18 cellular contexts compared by ENCODE assay signal in the genomic region with DNA sequence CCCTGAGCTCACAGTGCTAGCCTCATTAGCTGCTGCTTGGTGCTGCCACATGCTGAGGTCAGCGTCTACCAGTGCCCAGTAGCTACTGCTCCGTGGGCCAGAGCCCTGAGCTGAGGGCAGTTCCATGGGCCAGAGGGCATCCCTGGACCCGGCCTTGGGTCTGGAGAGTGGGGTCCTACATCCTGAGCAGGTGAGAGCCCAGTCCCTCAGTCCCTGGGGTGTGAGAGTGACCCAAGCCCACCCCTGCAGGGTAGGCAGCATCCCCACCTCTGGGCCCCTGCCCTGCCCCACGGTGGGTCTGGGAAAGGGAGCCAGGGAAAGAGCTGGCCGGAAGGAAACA. TPM values are rescaled to one million over a fixed set of nuclear protein-coding genes. Genes with fewer than 3 reads are reported as not detected.
DNase-seq lines count a peak whose midpoint lies in the region; ATAC-seq, FAIRE-seq and TF ChIP-seq lines count a peak whose summit lies in the region.
"Had no signal": no experiment of that assay in that cellular context is flagged by ENCODE, and none has a peak within 500 bp of the region (broad histone marks: within the 10 kb centered on the region; RNA-seq: fewer than 3 reads in every experiment).

No MANE protein-coding gene starts in this region.

- H3K27ac ChIP-seq in A549 (no peak overlapping the region), IMR-90 (ENCODE audit: insufficient read depth, low read length) (no peak overlapping the region), neuronal stem cell (replicated peaks; ENCODE audit: low read length) (no peak overlapping the region)
- H3K27ac ChIP-seq: BLaER1, C4-2B, GM23248 had no signal

- no peak overlapping the region for H3K56ac ChIP-seq in IMR-90 (ENCODE audit: extremely low read depth, insufficient read depth, low read length)

- CTCF ChIA-PET in A549 (lab: Yijun Ruan, JAX) (interaction anchor here (1.1 to 1.2 kb wide), 2 partner anchors 15 to 20 kb away, joined by 4 read pairs; no protein-coding TSS in a partner anchor), IMR-90 (lab: Yijun Ruan, JAX) (no interaction called here)

- no peak overlapping the region for H2BK20ac ChIP-seq in IMR-90 (ENCODE audit: low read depth, low read length)

- TF ChIP-seq CTCF in A549 (IDR thresholded peaks at IDR 0.05) (no peak), IMR-90 (conservative IDR thresholded peaks at IDR 0.05; ENCODE audit: low read depth, low read length) (no peak)

- H4K5ac ChIP-seq in IMR-90 (ENCODE audit: low read depth, low read length) = no peak overlapping the region

- no peak for TF ChIP-seq EP300 in A549 (IDR thresholded peaks at IDR 0.05)

- H2BK12ac ChIP-seq in neuronal stem cell (ENCODE audit: low read length) = no peak overlapping the region

- H2BK15ac ChIP-seq in IMR-90 (ENCODE audit: low read depth, low read length) = no peak overlapping the region
- H2BK15ac ChIP-seq in neuronal stem cell (ENCODE audit: low read length) = no peak overlapping the region

- no peaks in the 10 kb centered on the region for H3K9me1 ChIP-seq in IMR-90 (ENCODE audit: insufficient read depth, low read length)

- H4K8ac ChIP-seq in IMR-90 (ENCODE audit: low read depth in 2 of 2, low read length in 2 of 2) (no peak overlapping the region), neuronal stem cell (ENCODE audit: low read depth, low read length) (no peak overlapping the region)

- H2AK5ac ChIP-seq in IMR-90 (ENCODE audit: low read depth, low read length) = no peak overlapping the region
- peak overlapping the region; percentile 89 for H2AK5ac ChIP-seq in neuronal stem cell (ENCODE audit: low read depth, low read length)

- FAIRE-seq in A549 (lab: Jason Lieb, UNC) = no peak
- FAIRE-seq: GM12878, GM19239 had no signal

- no peak overlapping the region for H3K23ac ChIP-seq in IMR-90 (ENCODE audit: low read depth, low read length)
- peak overlapping the region; percentile 25 for H3K23ac ChIP-seq in neuronal stem cell (ENCODE audit: low read depth, low read length, poor library complexity)

- TF ChIP-seq POLR2A in A549 (IDR thresholded peaks at IDR 0.05; ENCODE audit: low read length) = no peak
- no peak for TF ChIP-seq POLR2A in IMR-90 (IDR thresholded peaks at IDR 0.05; ENCODE audit: low read depth, low read length)

- H3K4me1 ChIP-seq in A549 (peaks cover 13% of the 10 kb centered on the region; the same call in 2 of the 3 replicates), IMR-90 (ENCODE audit: control insufficient read depth, insufficient read depth, low read length) (peaks cover 2% of the 10 kb centered on the region; the same call in 1 of the 2 replicates), neuronal stem cell (ENCODE audit: control insufficient read depth in 2 of 2, insufficient read depth in 1 of 2, low read depth in 1 of 2, low read length in 2 of 2) (peaks cover 0 to 7% of the 10 kb centered on the region in 2 donors)

- no peak for DNase-seq in A549 (ENCODE audit: low read depth in 1 of 2, low spot score in 1 of 2)
- no peak for DNase-seq in IMR-90
- no peak for DNase-seq in neuronal stem cell (ENCODE audit: low spot score)
- DNase-seq: Caco-2; CD4-positive, CD25-positive, alpha-beta regulatory T cell; DMS153; EL; GDM1; GM23248; H9 had no signal

- in situ Hi-C loops in IMR-90 (cut with MboI; ENCODE audit: low sequenced_read_pairs) = no loop called here

- H3K79me1 ChIP-seq in IMR-90 (ENCODE audit: low read depth in 1 of 2, low read length in 2 of 2) (no peaks in the 10 kb centered on the region), neuronal stem cell (ENCODE audit: low read depth, low read length) (no peaks in the 10 kb centered on the region)

- ATAC-seq in A549 (no peak), IMR-90 (ENCODE audit: low read depth) (no peak), HG03565 (IDR thresholded peaks at IDR 0.05; ENCODE audit: unreplicated experiment) (no peak)
- ATAC-seq: CD8-positive, alpha-beta T cell; GM12878; HCT116 had no signal

- H3K9ac ChIP-seq in IMR-90 (ENCODE audit: low read depth, low read length) = no peak overlapping the region
- H3K9ac ChIP-seq in neuronal stem cell (ENCODE audit: low read depth, low read length, poor library complexity) = peak overlapping the region; percentile 9
- H3K9ac ChIP-seq: BLaER1, GM23248 had no signal

- H2BK5ac ChIP-seq in IMR-90 (ENCODE audit: low read depth, low read length, poor library complexity, severe bottlenecking) (no peak overlapping the region), neuronal stem cell (ENCODE audit: low read length) (no peak overlapping the region)

- no peak overlapping the region for H3K4ac ChIP-seq in IMR-90 (ENCODE audit: low read depth, low read length)
- H3K4ac ChIP-seq in neuronal stem cell (ENCODE audit: low read length) = peak overlapping the region; percentile 66

- no peaks in the 10 kb centered on the region for H4K20me1 ChIP-seq in IMR-90 (ENCODE audit: insufficient read depth, low read length)
- H4K20me1 ChIP-seq: BLaER1 had no signal

- intact Hi-C loops in IMR-90 (cut with micrococcal nuclease) = loop anchor here (10.0 kb wide), 1 partner anchor 174 kb away; no protein-coding TSS in a partner anchor

- TF ChIP-seq RAD21 in A549 (conservative IDR thresholded peaks at IDR 0.05 in 1 of 2, IDR thresholded peaks at IDR 0.05 in 1 of 2) (no peak), IMR-90 (IDR thresholded peaks at IDR 0.05; ENCODE audit: low read length) (no peak)

- H3K14ac ChIP-seq in IMR-90 (replicated peaks; ENCODE audit: low read depth, low read length) = no peak overlapping the region
- no peak overlapping the region for H3K14ac ChIP-seq in neuronal stem cell (ENCODE audit: low read length)

- peaks cover 2% of the 10 kb centered on the region; the same call in 1 of the 2 replicates for H3K36me3 ChIP-seq in IMR-90 (ENCODE audit: control insufficient read depth, insufficient read depth, low read length)
- H3K36me3 ChIP-seq in neuronal stem cell (replicated peaks in 1 of 2; ENCODE audit: control insufficient read depth in 2 of 2, insufficient read depth in 2 of 2, low read length in 2 of 2) = no peaks in the 10 kb centered on the region
- H3K36me3 ChIP-seq: BLaER1 had no signal

- no TSS peak for BruUV-seq in IMR-90 (replicated peaks; lab: Mats Ljungman, UMichigan)

- H2AFZ ChIP-seq in IMR-90 (replicated peaks; ENCODE audit: low read length, poor library complexity) (no peak overlapping the region), neuronal stem cell (ENCODE audit: low read length) (no peak overlapping the region)
- H2AFZ ChIP-seq: GM23248 had no signal

- H4K91ac ChIP-seq in IMR-90 (ENCODE audit: insufficient read depth, low read depth, low read length) (no peak overlapping the region), neuronal stem cell (ENCODE audit: low read depth, low read length, poor library complexity) (no peak overlapping the region)

- peak overlapping the region; percentile 37 for H2AK9ac ChIP-seq in IMR-90 (replicated peaks; ENCODE audit: low read depth, low read length, poor library complexity)

- H3K4me2 ChIP-seq in A549 (no peak overlapping the region), IMR-90 (ENCODE audit: low read depth, low read length) (no peak overlapping the region), neuronal stem cell (ENCODE audit: insufficient read depth, low read length, poor library complexity, severe bottlenecking) (no peak overlapping the region)
- H3K4me2 ChIP-seq: BLaER1 had no signal

- dilution Hi-C loops in IMR-90 (cut with HindIII; ENCODE audit: low sequenced_read_pairs, unreplicated experiment) = no loop called here

- H2BK120ac ChIP-seq in IMR-90 (ENCODE audit: low read depth, low read length) (no peak overlapping the region), neuronal stem cell (ENCODE audit: low read depth, low read length) (no peak overlapping the region)

- H3K4me3 ChIP-seq in A549 (no peak overlapping the region), IMR-90 (ENCODE audit: insufficient read depth, low read depth, low read length) (no peak overlapping the region), neuronal stem cell (ENCODE audit: low read length in 2 of 2) (peak overlapping the region in 1 of 2 donors; percentile 10)
- H3K4me3 ChIP-seq: BLaER1, GM12878, GM23248 had no signal

- H3K9me3 ChIP-seq in A549 (no peaks in the 10 kb centered on the region), IMR-90 (ENCODE audit: control insufficient read depth, insufficient read depth, low read length) (no peaks in the 10 kb centered on the region), neuronal stem cell (replicated peaks in 1 of 2; ENCODE audit: control insufficient read depth in 2 of 2, insufficient read depth in 1 of 2, low read depth in 1 of 2, low read length in 2 of 2) (no peaks in the 10 kb centered on the region)
- H3K9me3 ChIP-seq: BLaER1, Caco-2 had no signal

- H3K18ac ChIP-seq in IMR-90 (ENCODE audit: low read depth, low read length) = no peak overlapping the region
- H3K18ac ChIP-seq in neuronal stem cell (ENCODE audit: low read length) = peak overlapping the region; percentile 52

- H3K27me3 ChIP-seq in IMR-90 (ENCODE audit: control insufficient read depth, insufficient read depth, low read length) (peaks cover 23% of the 10 kb centered on the region), neuronal stem cell (ENCODE audit: control insufficient read depth in 3 of 3, insufficient read depth in 3 of 3, low read depth in 1 of 3, low read length in 3 of 3) (peaks cover 3 to 9% (median 8%) of the 10 kb centered on the region in 3 experiments)

- POLR2A ChIA-PET in A549 (lab: Yijun Ruan, JAX) = interaction anchor here (0.6 kb wide), 2 partner anchors 144 to 438 kb away, joined by 3 to 5 read pairs; partner anchors contain the start of gene DEAF1
- POLR2A ChIA-PET in IMR-90 (lab: Charles Lee; ENCODE audit: unreplicated experiment) = no interaction called here

- WGBS in A549 (ENCODE audit: missing lambda C conversion rate) = no CpG with 5 or more reads among the region's 5 CpGs
- 50% methylated on average over 3 of the region's 5 CpGs; no CpG with 5 or more reads in 1 of the 2 experiments for WGBS in IMR-90 (ENCODE audit: extremely low coverage in 2 of 2, insufficient read length in 1 of 2), 2 experiments
- no CpG with 5 or more reads among the region's 5 CpGs for WGBS in neuronal stem cell (ENCODE audit: extremely low coverage in 2 of 2, insufficient read length in 2 of 2, insufficient replicate concordance in 1 of 2), 2 donors

RNA-seq across cellular contexts. Expression of gene LMNTD2, which starts 9.8 kb away (rescaled TPM):
- 1.7 and 2.2 TPM in 2 replicates for polyA plus RNA-seq in A549 (2011; rRNA removed)
- polyA plus RNA-seq in A549 (2012; cell fraction: cytosol; rRNA removed) = 3.6 and 5.1 TPM in 2 replicates
- 25.7 and 39.4 TPM in 2 replicates for polyA plus RNA-seq in A549 (2012; cell fraction: nucleus; rRNA removed)
- 2.6 to 4.2 TPM (median 3.5 TPM) in 3 replicates for polyA plus RNA-seq in A549 (2017; fragmentation: RNase III; extraction: RNeasy Plus Mini Kit Qiagen cat#74134 plus additional on column Dnase treatment)
- polyA minus RNA-seq in A549 (2011; rRNA and poly(A)+ RNA removed) = 0.50 and 0.97 TPM in 2 replicates
- 0.18 and 0.28 TPM in 2 replicates for total RNA-seq in IMR-90 (2012; rRNA removed)
- polyA plus RNA-seq in IMR-90 (2012; rRNA removed) = 1.3 and 2.5 TPM in 2 replicates
- polyA plus RNA-seq in IMR-90 (2012; cell fraction: cytosol; rRNA removed) = 1.1 and 1.7 TPM in 2 replicates
- 22.0 and 37.2 TPM in 2 replicates for polyA plus RNA-seq in IMR-90 (2012; cell fraction: nucleus; rRNA removed; ENCODE audit: low replicate concordance)
- polyA plus RNA-seq in neuronal stem cell (2013, experiment 1 of 2) = 0.75 TPM
- polyA plus RNA-seq in neuronal stem cell (2013, experiment 2 of 2) = 0.87 TPM

RNA-seq across cellular contexts. Expression of gene RASSF7, which starts 10.1 kb away (rescaled TPM):
- polyA plus RNA-seq in A549 (2011; rRNA removed) = 18.4 and 19.0 TPM in 2 replicates
- polyA plus RNA-seq in A549 (2012; cell fraction: cytosol; rRNA removed) = 56.3 and 74.7 TPM in 2 replicates
- polyA plus RNA-seq in A549 (2012; cell fraction: nucleus; rRNA removed) = 101 and 152 TPM in 2 replicates
- polyA plus RNA-seq in A549 (2017; fragmentation: RNase III; extraction: RNeasy Plus Mini Kit Qiagen cat#74134 plus additional on column Dnase treatment) = 27.7 to 30.7 TPM (median 30.5 TPM) in 3 replicates
- polyA minus RNA-seq in A549 (2011; rRNA and poly(A)+ RNA removed) = 5.6 and 11.8 TPM in 2 replicates
- 6.8 and 6.9 TPM in 2 replicates for total RNA-seq in IMR-90 (2012; rRNA removed)
- 18.5 and 24.2 TPM in 2 replicates for polyA plus RNA-seq in IMR-90 (2012; rRNA removed)
- 22.9 and 28.1 TPM in 2 replicates for polyA plus RNA-seq in IMR-90 (2012; cell fraction: cytosol; rRNA removed)
- polyA plus RNA-seq in IMR-90 (2012; cell fraction: nucleus; rRNA removed; ENCODE audit: low replicate concordance) = 66.1 and 134 TPM in 2 replicates
- polyA plus RNA-seq in neuronal stem cell (2013, experiment 1 of 2) = 8.9 TPM
- 9.1 TPM for polyA plus RNA-seq in neuronal stem cell (2013, experiment 2 of 2)

RNA-seq across cellular contexts. Expression of gene LRRC56, which starts 13.4 kb away (rescaled TPM):
- polyA plus RNA-seq in A549 (2011; rRNA removed) = 0.30 and 0.32 TPM in 2 replicates
- polyA plus RNA-seq in A549 (2012; cell fraction: cytosol; rRNA removed) = 0.29 and 0.49 TPM in 2 replicates
- 2.3 and 2.6 TPM in 2 replicates for polyA plus RNA-seq in A549 (2012; cell fraction: nucleus; rRNA removed)
- 0.47 to 1.1 TPM (median 1.0 TPM) in 3 replicates for polyA plus RNA-seq in A549 (2017; fragmentation: RNase III; extraction: RNeasy Plus Mini Kit Qiagen cat#74134 plus additional on column Dnase treatment)
- polyA minus RNA-seq in A549 (2011; rRNA and poly(A)+ RNA removed) = 0.15 and 0.37 TPM in 2 replicates
- total RNA-seq in IMR-90 (2012; rRNA removed) = 0.28 and 0.36 TPM in 2 replicates
- polyA plus RNA-seq in IMR-90 (2012; rRNA removed) = 1.3 and 1.7 TPM in 2 replicates
- polyA plus RNA-seq in IMR-90 (2012; cell fraction: cytosol; rRNA removed) = 0.73 and 1.4 TPM in 2 replicates
- polyA plus RNA-seq in IMR-90 (2012; cell fraction: nucleus; rRNA removed; ENCODE audit: low replicate concordance) = 5.4 and 11.7 TPM in 2 replicates
- 1.1 TPM for polyA plus RNA-seq in neuronal stem cell (2013, experiment 1 of 2)
- polyA plus RNA-seq in neuronal stem cell (2013, experiment 2 of 2) = 1.2 TPM
- total RNA-seq: A172 had no signal

RNA-seq across cellular contexts. Expression of gene HRAS, which starts 15.3 kb away (rescaled TPM):
- polyA plus RNA-seq in A549 (2011; rRNA removed) (56.3 and 63.3 TPM in 2 replicates), A549 (2017; fragmentation: RNase III; extraction: RNeasy Plus Mini Kit Qiagen cat#74134 plus additional on column Dnase treatment) (86.9 to 96.3 TPM (median 88.2 TPM) in 3 replicates), IMR-90 (2012; rRNA removed) (123 and 154 TPM in 2 replicates)
- 189 and 255 TPM in 2 replicates for polyA plus RNA-seq in A549 (2012; cell fraction: cytosol; rRNA removed)
- 141 and 185 TPM in 2 replicates for polyA plus RNA-seq in A549 (2012; cell fraction: nucleus; rRNA removed)
- 71.6 and 81.9 TPM in 2 replicates for polyA minus RNA-seq in A549 (2011; rRNA and poly(A)+ RNA removed)
- total RNA-seq in IMR-90 (2012; rRNA removed) = 99.4 and 108 TPM in 2 replicates
- 122 and 126 TPM in 2 replicates for polyA plus RNA-seq in IMR-90 (2012; cell fraction: cytosol; rRNA removed)
- polyA plus RNA-seq in IMR-90 (2012; cell fraction: nucleus; rRNA removed; ENCODE audit: low replicate concordance) = 101 and 217 TPM in 2 replicates
- 26.4 TPM for polyA plus RNA-seq in neuronal stem cell (2013, experiment 1 of 2)
- 25.5 TPM for polyA plus RNA-seq in neuronal stem cell (2013, experiment 2 of 2)

RNA-seq across cellular contexts. Expression of gene PHRF1, which starts 25.6 kb away (rescaled TPM):
- 8.6 and 10.8 TPM in 2 replicates for polyA plus RNA-seq in A549 (2011; rRNA removed)
- 19.8 and 25.1 TPM in 2 replicates for polyA plus RNA-seq in A549 (2012; cell fraction: cytosol; rRNA removed)
- polyA plus RNA-seq in A549 (2012; cell fraction: nucleus; rRNA removed) = 46.9 and 57.6 TPM in 2 replicates
- polyA plus RNA-seq in A549 (2017; fragmentation: RNase III; extraction: RNeasy Plus Mini Kit Qiagen cat#74134 plus additional on column Dnase treatment) = 23.0 to 25.3 TPM (median 23.7 TPM) in 3 replicates
- polyA minus RNA-seq in A549 (2011; rRNA and poly(A)+ RNA removed) = 10.3 and 11.1 TPM in 2 replicates
- total RNA-seq in IMR-90 (2012; rRNA removed) = 10.9 and 12.2 TPM in 2 replicates
- polyA plus RNA-seq in IMR-90 (2012; rRNA removed) = 17.5 and 23.0 TPM in 2 replicates
- 16.8 and 17.0 TPM in 2 replicates for polyA plus RNA-seq in IMR-90 (2012; cell fraction: cytosol; rRNA removed)
- polyA plus RNA-seq in IMR-90 (2012; cell fraction: nucleus; rRNA removed; ENCODE audit: low replicate concordance) = 34.6 and 53.2 TPM in 2 replicates
- 13.1 TPM for polyA plus RNA-seq in neuronal stem cell (2013, experiment 1 of 2)
- polyA plus RNA-seq in neuronal stem cell (2013, experiment 2 of 2) = 12.9 TPM
